In genomic region chr6:169978615-169979161, GRCh38 we compare ENCODE assay signal across 19 cellular contexts.
DNase-seq lines count a peak whose midpoint lies in the region; ATAC-seq and TF ChIP-seq lines count a peak whose summit lies in the region.
"Had no signal": no experiment of that assay in that cellular context is flagged by ENCODE, and none has a peak within 500 bp of the region (broad histone marks: within the 10 kb centered on the region; RNA-seq: fewer than 3 reads in every experiment).

No MANE protein-coding gene starts in this region.

- peaks cover 4 to 10% of the 10 kb centered on the region in 2 experiments; a peak in 3 of 4 replicates for H3K4me1 Mint-ChIP-seq in H9
- H3K4me1 Mint-ChIP-seq: activated naive CD4-positive, alpha-beta T cell treated with anti-CD3 and anti-CD28 coated beads, Interleukin-2, amount 10 ng/mL, durations not matched to agents 7 days and 5 days; CD4-positive, CD25-positive, alpha-beta regulatory T cell; IgD-negative memory B cell had no signal

- no peaks in the 10 kb centered on the region for H3K36me3 Mint-ChIP-seq in H9 (ENCODE audit: insufficient read depth in 1 of 3, low read depth in 3 of 3)
- H3K36me3 Mint-ChIP-seq: activated naive CD4-positive, alpha-beta T cell treated with anti-CD3 and anti-CD28 coated beads, Interleukin-2, amount 10 ng/mL, durations not matched to agents 7 days and 5 days; CD4-positive, CD25-positive, alpha-beta regulatory T cell; IgD-negative memory B cell had no signal

- H3K56ac ChIP-seq in H9 (ENCODE audit: insufficient read length, low read depth, low read length): no peak overlapping the region

- H3K9me3 Mint-ChIP-seq in H9: no peaks in the 10 kb centered on the region
- H3K9me3 Mint-ChIP-seq: activated naive CD4-positive, alpha-beta T cell treated with anti-CD3 and anti-CD28 coated beads, Interleukin-2, amount 10 ng/mL, durations not matched to agents 7 days and 5 days; CD4-positive, CD25-positive, alpha-beta regulatory T cell; IgD-negative memory B cell; neural crest cell had no signal

- H3K4me1 ChIP-seq in H9 (ENCODE audit: insufficient read depth, low read length) (no peaks in the 10 kb centered on the region), foreskin keratinocyte (peaks cover 16% of the 10 kb centered on the region)
- H3K4me1 ChIP-seq: SJSA1 had no signal

- no peak overlapping the region for H2BK120ac ChIP-seq in H9 (ENCODE audit: low read depth, low read length, poor library complexity, severe bottlenecking)

- no peaks in the 10 kb centered on the region for H3K79me1 ChIP-seq in H9 (ENCODE audit: insufficient read depth, low read depth, low read length, poor library complexity, severe bottlenecking)

- no peak overlapping the region for H2BK12ac ChIP-seq in H9 (ENCODE audit: insufficient read length, low read depth, low read length)

- H3K14ac ChIP-seq in H9 (ENCODE audit: insufficient read depth, low read length): peak overlapping the region; percentile 25; the same call in 1 of the 2 replicates

- H2BK5ac ChIP-seq in H9 (ENCODE audit: insufficient read length, low read length): no peak overlapping the region

- H3K27ac ChIP-seq in H9 (ENCODE audit: insufficient read length, low read depth, low read length) (no peak overlapping the region), foreskin keratinocyte (no peak overlapping the region)
- H3K27ac ChIP-seq: SJSA1 had no signal

- ATAC-seq in foreskin keratinocyte (peak; percentile 84), sciatic nerve (no peak)
- ATAC-seq: right cardiac atrium had no signal

- H4K8ac ChIP-seq in H9 (replicated peaks; ENCODE audit: insufficient read length, low read depth, low read length): no peak overlapping the region

- WGBS in H9 (ENCODE audit: extremely low coverage, insufficient read length, low lambda C conversion rate): no CpG with 5 or more reads among the region's 26 CpGs

- H3K23ac ChIP-seq in H9 (ENCODE audit: insufficient read length, low read depth, low read length): no peak overlapping the region

- no peak overlapping the region for H2AK5ac ChIP-seq in H9 (ENCODE audit: insufficient read length, low read length)

- H4K20me1 ChIP-seq in H9 (ENCODE audit: control insufficient read depth, insufficient read depth, insufficient read length): no peaks in the 10 kb centered on the region

- H3K79me2 ChIP-seq in H9 (ENCODE audit: insufficient read depth, low read length): no peaks in the 10 kb centered on the region

- no peak overlapping the region for H3K18ac ChIP-seq in H9 (ENCODE audit: insufficient read length, low read depth, low read length)

- no peaks in the 10 kb centered on the region for H3K27me3 ChIP-seq in H9 (ENCODE audit: insufficient read depth, low read length)
- H3K27me3 ChIP-seq in foreskin keratinocyte: no peaks in the 10 kb centered on the region
- H3K27me3 ChIP-seq: SJSA1 had no signal

- H2AFZ ChIP-seq in H9 (ENCODE audit: low read length): no peak overlapping the region

- TF ChIP-seq CTCF in H9 (conservative IDR thresholded peaks at IDR 0.05): no peak
- peak; percentile 45 for TF ChIP-seq CTCF in foreskin keratinocyte (conservative IDR thresholded peaks at IDR 0.05)

- no peak overlapping the region for H3T11ph ChIP-seq in H9 (ENCODE audit: low read length)

- intact Hi-C loops in sciatic nerve (cut with DNase I): no loop called here

- no peak overlapping the region for H3K4me2 ChIP-seq in H9 (ENCODE audit: insufficient read depth, insufficient read length, low read length)

- H4K91ac ChIP-seq in H9 (ENCODE audit: insufficient read length, low read depth, low read length): no peak overlapping the region

- H4K5ac ChIP-seq in H9 (ENCODE audit: insufficient read length, low read depth, low read length): no peak overlapping the region

- no peak overlapping the region for H3K4me3 Mint-ChIP-seq in H9
- H3K4me3 Mint-ChIP-seq: activated naive CD4-positive, alpha-beta T cell treated with anti-CD3 and anti-CD28 coated beads, Interleukin-2, amount 10 ng/mL, durations not matched to agents 7 days and 5 days; CD4-positive, CD25-positive, alpha-beta regulatory T cell; HFFc6; IgD-negative memory B cell; neural crest cell had no signal

- H3K27me3 Mint-ChIP-seq in H9 (ENCODE audit: low read depth): no peaks in the 10 kb centered on the region; the same call in 1 of the 2 replicates
- H3K27me3 Mint-ChIP-seq: CD4-positive, CD25-positive, alpha-beta regulatory T cell had no signal

- H3K23me2 ChIP-seq in H9 (ENCODE audit: insufficient read length, low read depth, low read length, poor library complexity, severe bottlenecking): no peaks in the 10 kb centered on the region

- H3K9ac ChIP-seq in H9 (ENCODE audit: extremely low read depth, insufficient read length, low read length): no peak overlapping the region

- no peak overlapping the region for H2BK20ac ChIP-seq in H9 (ENCODE audit: low read depth, low read length, poor library complexity, severe bottlenecking)

- DNase-seq in H9 (no peak), astrocyte of the hippocampus (ENCODE audit: low read depth, low spot score) (peak; percentile 28), foreskin keratinocyte (peak; percentile 93 to 96), sciatic nerve (ENCODE audit: low spot score) (peak; percentile 48), NAMALWA (ENCODE audit: low spot score) (no peak), DMS153 treated with DMSO at 0.1 percent for 48 hours (lab: John Stamatoyannopoulos, UW; ENCODE audit: unreplicated experiment) (no peak), occipital lobe (lab: John Stamatoyannopoulos, UW) (no peak), cerebellar cortex (ENCODE audit: low spot score) (no peak)
- DNase-seq: activated CD8-positive, alpha-beta memory T cell treated with anti-CD3 and anti-CD28 coated beads, Interleukin-2, amount 50 U/mL, for 48 hours; activated naive CD4-positive, alpha-beta T cell treated with anti-CD3 and anti-CD28 coated beads, Interleukin-2, amount 10 ng/mL, durations not matched to agents 7 days and 5 days; CD4-positive, CD25-positive, alpha-beta regulatory T cell; HFFc6; NCI-H1092 treated with DMSO at 0.1 percent for 48 hours; right cardiac atrium; stimulated activated CD8-positive, alpha-beta memory T cell treated with anti-CD3 and anti-CD28 coated beads, Interleukin-4, amount 100 ng/mL, for 48 hours; T1000 had no signal

- no peaks in the 10 kb centered on the region for H3K9me3 ChIP-seq in H9 (ENCODE audit: control insufficient read depth, low read depth, low read length)

- H3K4ac ChIP-seq in H9 (ENCODE audit: low read depth, low read length): no peak overlapping the region

- H2BK15ac ChIP-seq in H9 (ENCODE audit: low read depth, low read length): no peak overlapping the region

- no peak overlapping the region for H3K27ac Mint-ChIP-seq in H9
- H3K27ac Mint-ChIP-seq: activated naive CD4-positive, alpha-beta T cell treated with anti-CD3 and anti-CD28 coated beads, Interleukin-2, amount 10 ng/mL, durations not matched to agents 7 days and 5 days; HFFc6; IgD-negative memory B cell had no signal

Comparison
In these comparisons a context has a peak if more than half of its experiments do, and no peak if none do; other contexts are left out.
1. DNase-seq: peak in astrocyte of the hippocampus (single experiment), foreskin keratinocyte (2 of 2) and sciatic nerve (single experiment); none in H9 (single experiment), NAMALWA (single experiment), DMS153 treated with DMSO at 0.1 percent for 48 hours (single experiment), occipital lobe (single experiment) and cerebellar cortex (single experiment).